In the genomic region with DNA sequence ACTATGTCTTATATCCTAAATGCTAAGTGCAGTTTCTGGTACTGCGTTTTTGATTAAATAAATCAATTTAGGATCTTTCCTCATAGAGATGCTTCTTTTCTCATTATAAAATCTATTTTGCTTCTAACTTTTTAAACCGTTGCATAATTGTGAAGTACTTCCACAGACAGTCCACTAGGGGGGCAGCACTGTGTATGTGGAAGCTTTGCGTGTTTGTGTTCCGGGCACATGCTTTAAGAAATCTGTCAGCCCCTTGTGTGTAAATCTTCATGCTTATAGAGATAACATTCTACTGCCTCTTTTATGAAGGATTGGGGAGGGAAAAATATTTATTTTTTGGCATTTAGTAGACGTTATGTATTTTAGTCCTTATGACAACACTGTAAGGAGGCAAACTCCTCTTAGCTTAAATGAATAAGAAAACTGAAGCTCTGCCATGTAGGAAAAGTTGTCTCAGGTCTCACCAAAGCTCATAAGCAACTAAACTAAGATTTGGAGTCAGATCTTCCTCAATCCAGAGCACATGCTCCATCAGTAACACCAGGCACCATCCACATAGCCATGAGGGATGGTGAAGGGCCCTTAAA, we compare ENCODE assay signal across 1 cellular context.
TF ChIP-seq lines count a peak whose summit lies in the region.

No MANE protein-coding gene starts in this region.

TF ChIP-seq in H1, 55 proteins besides CTCF, POLR2A, EP300 and RAD21:
- TF ChIP-seq CEBPB (IDR thresholded peaks at IDR 0.05; ENCODE audit: low read depth, low read length) (peak; percentile 63; the same call in 1 of the 2 replicates), CTBP2 (IDR thresholded peaks at IDR 0.05; ENCODE audit: borderline replicate concordance, insufficient read depth, insufficient read length, low read length) (no peak)
